In the genomic region with DNA sequence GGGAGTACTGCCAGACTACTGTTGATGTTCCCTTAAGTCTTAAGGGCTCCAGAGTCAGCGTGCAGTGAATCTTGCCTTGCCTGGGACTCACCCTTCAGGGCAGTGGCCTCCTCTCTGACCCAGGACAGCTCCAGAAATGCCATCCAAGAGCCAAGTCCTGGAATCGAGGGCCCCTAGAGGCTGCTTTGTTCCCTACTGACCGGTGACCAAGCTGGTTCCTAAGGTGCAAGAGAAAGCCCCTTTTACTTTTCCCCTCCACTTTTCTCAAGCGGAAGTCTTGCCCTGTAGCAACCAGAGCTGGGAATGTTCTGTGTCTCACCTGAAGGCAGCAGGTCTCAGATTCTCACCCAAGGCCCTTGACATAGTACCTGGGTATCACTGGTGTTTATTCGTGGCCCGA, we compare ENCODE assay signal across 1 cellular context.
TF ChIP-seq lines count a peak whose summit lies in the region.

No MANE protein-coding gene starts in this region.

TF ChIP-seq in SK-N-SH, 30 proteins besides CTCF, POLR2A, EP300 and RAD21:
- no peak for TF ChIP-seq CHD2 (IDR thresholded peaks at IDR 0.05; ENCODE audit: low read length, partially characterized antibody)
- TF ChIP-seq EZH2phosphoT487 (IDR thresholded peaks at IDR 0.05; ENCODE audit: borderline replicate concordance, low read depth), result no peak
- TF ChIP-seq, protein P1, sequence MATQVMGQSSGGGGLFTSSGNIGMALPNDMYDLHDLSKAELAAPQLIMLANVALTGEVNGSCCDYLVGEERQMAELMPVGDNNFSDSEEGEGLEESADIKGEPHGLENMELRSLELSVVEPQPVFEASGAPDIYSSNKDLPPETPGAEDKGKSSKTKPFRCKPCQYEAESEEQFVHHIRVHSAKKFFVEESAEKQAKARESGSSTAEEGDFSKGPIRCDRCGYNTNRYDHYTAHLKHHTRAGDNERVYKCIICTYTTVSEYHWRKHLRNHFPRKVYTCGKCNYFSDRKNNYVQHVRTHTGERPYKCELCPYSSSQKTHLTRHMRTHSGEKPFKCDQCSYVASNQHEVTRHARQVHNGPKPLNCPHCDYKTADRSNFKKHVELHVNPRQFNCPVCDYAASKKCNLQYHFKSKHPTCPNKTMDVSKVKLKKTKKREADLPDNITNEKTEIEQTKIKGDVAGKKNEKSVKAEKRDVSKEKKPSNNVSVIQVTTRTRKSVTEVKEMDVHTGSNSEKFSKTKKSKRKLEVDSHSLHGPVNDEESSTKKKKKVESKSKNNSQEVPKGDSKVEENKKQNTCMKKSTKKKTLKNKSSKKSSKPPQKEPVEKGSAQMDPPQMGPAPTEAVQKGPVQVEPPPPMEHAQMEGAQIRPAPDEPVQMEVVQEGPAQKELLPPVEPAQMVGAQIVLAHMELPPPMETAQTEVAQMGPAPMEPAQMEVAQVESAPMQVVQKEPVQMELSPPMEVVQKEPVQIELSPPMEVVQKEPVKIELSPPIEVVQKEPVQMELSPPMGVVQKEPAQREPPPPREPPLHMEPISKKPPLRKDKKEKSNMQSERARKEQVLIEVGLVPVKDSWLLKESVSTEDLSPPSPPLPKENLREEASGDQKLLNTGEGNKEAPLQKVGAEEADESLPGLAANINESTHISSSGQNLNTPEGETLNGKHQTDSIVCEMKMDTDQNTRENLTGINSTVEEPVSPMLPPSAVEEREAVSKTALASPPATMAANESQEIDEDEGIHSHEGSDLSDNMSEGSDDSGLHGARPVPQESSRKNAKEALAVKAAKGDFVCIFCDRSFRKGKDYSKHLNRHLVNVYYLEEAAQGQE (IDR thresholded peaks at IDR 0.05; ENCODE audit: low read depth, low read length), result no peak
- no peak for TF ChIP-seq YY1 (IDR thresholded peaks at IDR 0.05; ENCODE audit: low read depth)
- no peak for TF ChIP-seq NRF1 (IDR thresholded peaks at IDR 0.05; ENCODE audit: low read depth, low read length)
- TF ChIP-seq, protein P2, sequence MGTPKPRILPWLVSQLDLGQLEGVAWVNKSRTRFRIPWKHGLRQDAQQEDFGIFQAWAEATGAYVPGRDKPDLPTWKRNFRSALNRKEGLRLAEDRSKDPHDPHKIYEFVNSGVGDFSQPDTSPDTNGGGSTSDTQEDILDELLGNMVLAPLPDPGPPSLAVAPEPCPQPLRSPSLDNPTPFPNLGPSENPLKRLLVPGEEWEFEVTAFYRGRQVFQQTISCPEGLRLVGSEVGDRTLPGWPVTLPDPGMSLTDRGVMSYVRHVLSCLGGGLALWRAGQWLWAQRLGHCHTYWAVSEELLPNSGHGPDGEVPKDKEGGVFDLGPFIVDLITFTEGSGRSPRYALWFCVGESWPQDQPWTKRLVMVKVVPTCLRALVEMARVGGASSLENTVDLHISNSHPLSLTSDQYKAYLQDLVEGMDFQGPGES (IDR thresholded peaks at IDR 0.05; ENCODE audit: low read depth, low read length), result no peak
- TF ChIP-seq RFX5 (IDR thresholded peaks at IDR 0.05; ENCODE audit: low read length), result no peak
- TF ChIP-seq NFIC (IDR thresholded peaks at IDR 0.05; ENCODE audit: borderline replicate concordance), result no peak
- TF ChIP-seq, protein P3, sequence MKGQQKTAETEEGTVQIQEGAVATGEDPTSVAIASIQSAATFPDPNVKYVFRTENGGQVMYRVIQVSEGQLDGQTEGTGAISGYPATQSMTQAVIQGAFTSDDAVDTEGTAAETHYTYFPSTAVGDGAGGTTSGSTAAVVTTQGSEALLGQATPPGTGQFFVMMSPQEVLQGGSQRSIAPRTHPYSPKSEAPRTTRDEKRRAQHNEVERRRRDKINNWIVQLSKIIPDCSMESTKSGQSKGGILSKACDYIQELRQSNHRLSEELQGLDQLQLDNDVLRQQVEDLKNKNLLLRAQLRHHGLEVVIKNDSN (IDR thresholded peaks at IDR 0.05; ENCODE audit: borderline replicate concordance, low read depth), result no peak
- TF ChIP-seq, protein P4, sequence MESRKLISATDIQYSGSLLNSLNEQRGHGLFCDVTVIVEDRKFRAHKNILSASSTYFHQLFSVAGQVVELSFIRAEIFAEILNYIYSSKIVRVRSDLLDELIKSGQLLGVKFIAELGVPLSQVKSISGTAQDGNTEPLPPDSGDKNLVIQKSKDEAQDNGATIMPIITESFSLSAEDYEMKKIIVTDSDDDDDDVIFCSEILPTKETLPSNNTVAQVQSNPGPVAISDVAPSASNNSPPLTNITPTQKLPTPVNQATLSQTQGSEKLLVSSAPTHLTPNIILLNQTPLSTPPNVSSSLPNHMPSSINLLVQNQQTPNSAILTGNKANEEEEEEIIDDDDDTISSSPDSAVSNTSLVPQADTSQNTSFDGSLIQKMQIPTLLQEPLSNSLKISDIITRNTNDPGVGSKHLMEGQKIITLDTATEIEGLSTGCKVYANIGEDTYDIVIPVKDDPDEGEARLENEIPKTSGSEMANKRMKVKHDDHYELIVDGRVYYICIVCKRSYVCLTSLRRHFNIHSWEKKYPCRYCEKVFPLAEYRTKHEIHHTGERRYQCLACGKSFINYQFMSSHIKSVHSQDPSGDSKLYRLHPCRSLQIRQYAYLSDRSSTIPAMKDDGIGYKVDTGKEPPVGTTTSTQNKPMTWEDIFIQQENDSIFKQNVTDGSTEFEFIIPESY (IDR thresholded peaks at IDR 0.05; ENCODE audit: borderline replicate concordance, low read depth), result no peak
- no peak for TF ChIP-seq ELF1 (IDR thresholded peaks at IDR 0.05)
- TF ChIP-seq, protein P5, sequence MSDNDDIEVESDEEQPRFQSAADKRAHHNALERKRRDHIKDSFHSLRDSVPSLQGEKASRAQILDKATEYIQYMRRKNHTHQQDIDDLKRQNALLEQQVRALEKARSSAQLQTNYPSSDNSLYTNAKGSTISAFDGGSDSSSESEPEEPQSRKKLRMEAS (IDR thresholded peaks at IDR 0.05; ENCODE audit: low read depth), result no peak
- TF ChIP-seq FOXM1 (IDR thresholded peaks at IDR 0.05; ENCODE audit: low read depth), result no peak
- TF ChIP-seq, protein P6, sequence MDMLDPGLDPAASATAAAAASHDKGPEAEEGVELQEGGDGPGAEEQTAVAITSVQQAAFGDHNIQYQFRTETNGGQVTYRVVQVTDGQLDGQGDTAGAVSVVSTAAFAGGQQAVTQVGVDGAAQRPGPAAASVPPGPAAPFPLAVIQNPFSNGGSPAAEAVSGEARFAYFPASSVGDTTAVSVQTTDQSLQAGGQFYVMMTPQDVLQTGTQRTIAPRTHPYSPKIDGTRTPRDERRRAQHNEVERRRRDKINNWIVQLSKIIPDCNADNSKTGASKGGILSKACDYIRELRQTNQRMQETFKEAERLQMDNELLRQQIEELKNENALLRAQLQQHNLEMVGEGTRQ (IDR thresholded peaks at IDR 0.05; ENCODE audit: borderline replicate concordance, low read depth, low read length), result no peak
- no peak for TF ChIP-seq GATA2 (CRISPR knock-in tag; IDR thresholded peaks at IDR 0.05)
- no peak for TF ChIP-seq SIN3A (IDR thresholded peaks at IDR 0.05; ENCODE audit: borderline replicate concordance, low read depth, low read length)
TF ChIP-seq in SK-N-SH: peak in this region for 0.
